Comparison of ENCODE assay signal across 18 cellular contexts in the genomic region with DNA sequence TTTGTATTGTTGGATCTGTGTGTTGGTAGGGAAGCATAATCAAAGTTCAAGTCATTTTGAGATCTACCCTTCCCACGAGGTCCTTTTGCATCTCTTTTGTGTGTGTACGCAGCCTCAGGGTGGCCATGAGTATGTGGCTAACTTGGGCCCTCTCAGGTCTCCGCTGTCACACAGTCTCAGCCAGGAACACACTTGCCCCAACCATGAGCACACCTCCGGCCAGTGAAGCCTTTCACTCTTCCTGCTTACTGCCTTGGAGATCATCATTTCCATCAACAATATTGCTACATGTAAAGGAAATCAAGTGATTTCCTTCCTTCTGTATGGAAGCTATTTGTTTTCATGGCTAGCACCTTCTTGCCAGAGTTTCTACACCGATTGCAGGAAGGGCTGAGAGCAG.
"Had no signal": no experiment of that assay in that cellular context is flagged by ENCODE, and none has a peak within 500 bp of the region (broad histone marks: within the 10 kb centered on the region; RNA-seq: fewer than 3 reads in every experiment).

No MANE protein-coding gene starts in this region.

- DNase-seq: activated B cell treated with CpG ODN at 0.5 μM for 24 hours; activated CD4-positive, alpha-beta T cell treated with anti-CD3 and anti-CD28 coated beads, Interleukin-2, amount 10 ng/mL, durations not matched to agents 24 days and 14 days; activated gamma-delta T cell; dorsolateral prefrontal cortex; heart right ventricle; left ventricle myocardium inferior; ovary; stimulated activated CD4-positive, alpha-beta T cell treated with anti-CD3 and anti-CD28 coated beads, Interleukin-15, amount 100 ng/mL, for 24 hours; stimulated activated CD4-positive, alpha-beta T cell treated with anti-CD3 and anti-CD28 coated beads, Interleukin-4, amount 100 ng/mL, for 24 hours; T-cell had no signal

- H3K4me1 ChIP-seq: breast epithelium had no signal

- H3K9me3 Mint-ChIP-seq: activated CD4-positive, alpha-beta T cell treated with anti-CD3 and anti-CD28 coated beads, Interleukin-2, amount 10 ng/mL, durations not matched to agents 24 days and 14 days; neural crest cell had no signal

- H3K4me3 Mint-ChIP-seq: activated B cell treated with CpG ODN at 0.5 μM for 24 hours; activated CD4-positive, alpha-beta T cell treated with anti-CD3 and anti-CD28 coated beads, Interleukin-2, amount 10 ng/mL, durations not matched to agents 24 days and 14 days; activated naive CD8-positive, alpha-beta T cell; neural crest cell; stimulated activated naive CD8-positive, alpha-beta T cell treated with anti-CD3 and anti-CD28 coated beads, Interleukin-15, Interleukin-2, amounts not matched to agents 100 ng/mL and 50 ng/mL, for 24 hours; T-cell had no signal

- H3K27ac ChIP-seq: breast epithelium, dorsolateral prefrontal cortex, heart right ventricle, left ventricle myocardium inferior, ovary, thoracic aorta had no signal

- H3K9me3 ChIP-seq: breast epithelium, ovary, thoracic aorta had no signal

- H3K27me3 Mint-ChIP-seq: activated B cell treated with CpG ODN at 0.5 μM for 24 hours; activated CD4-positive, alpha-beta T cell treated with anti-CD3 and anti-CD28 coated beads, Interleukin-2, amount 10 ng/mL, durations not matched to agents 24 days and 14 days; activated naive CD8-positive, alpha-beta T cell; stimulated activated naive CD8-positive, alpha-beta T cell treated with anti-CD3 and anti-CD28 coated beads, Interleukin-15, Interleukin-2, amounts not matched to agents 100 ng/mL and 50 ng/mL, for 24 hours; T-cell had no signal

- H3K36me3 ChIP-seq: breast epithelium, ovary, thoracic aorta had no signal

- H3K4me3 ChIP-seq: breast epithelium, dorsolateral prefrontal cortex, heart right ventricle, left ventricle myocardium inferior, ovary, thoracic aorta had no signal

- H3K27ac Mint-ChIP-seq: activated B cell treated with CpG ODN at 0.5 μM for 24 hours; activated CD4-positive, alpha-beta T cell treated with anti-CD3 and anti-CD28 coated beads, Interleukin-2, amount 10 ng/mL, durations not matched to agents 24 days and 14 days; activated naive CD8-positive, alpha-beta T cell; stimulated activated naive CD8-positive, alpha-beta T cell treated with anti-CD3 and anti-CD28 coated beads, Interleukin-15, Interleukin-2, amounts not matched to agents 100 ng/mL and 50 ng/mL, for 24 hours; T-cell had no signal

- H3K27me3 ChIP-seq: breast epithelium, dorsolateral prefrontal cortex, heart right ventricle, ovary had no signal

- FAIRE-seq: frontal cortex, keratinocyte, urothelium cell line had no signal
